Comparison of ENCODE assay signal across 1 cellular context in the genomic region with DNA sequence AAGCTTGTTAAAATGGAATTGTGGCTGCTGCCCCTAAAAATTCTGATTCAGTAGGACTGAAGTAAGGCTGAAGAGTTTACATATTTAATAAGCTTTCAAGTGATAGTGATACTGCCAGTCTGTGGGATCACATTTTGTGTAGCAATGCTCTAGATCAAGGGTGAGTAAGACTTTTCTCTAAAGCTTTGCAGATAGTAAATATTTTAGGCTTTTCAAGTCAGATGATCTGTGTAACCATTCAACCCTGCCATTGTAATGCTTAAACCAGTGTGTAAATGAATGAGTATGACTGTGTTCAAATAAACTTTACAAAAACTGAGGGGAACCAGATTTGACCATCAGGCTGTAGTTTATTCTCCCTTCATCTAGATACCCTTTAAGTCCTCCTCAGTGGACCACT.
TF ChIP-seq lines count a peak whose summit lies in the region.

No MANE protein-coding gene starts in this region.

TF ChIP-seq in SK-N-SH treated with all-trans-retinoic acid at 6 μM for 48 hours, 23 proteins besides CTCF, POLR2A, EP300 and RAD21 (continued from another document):
- TF ChIP-seq, protein P1, sequence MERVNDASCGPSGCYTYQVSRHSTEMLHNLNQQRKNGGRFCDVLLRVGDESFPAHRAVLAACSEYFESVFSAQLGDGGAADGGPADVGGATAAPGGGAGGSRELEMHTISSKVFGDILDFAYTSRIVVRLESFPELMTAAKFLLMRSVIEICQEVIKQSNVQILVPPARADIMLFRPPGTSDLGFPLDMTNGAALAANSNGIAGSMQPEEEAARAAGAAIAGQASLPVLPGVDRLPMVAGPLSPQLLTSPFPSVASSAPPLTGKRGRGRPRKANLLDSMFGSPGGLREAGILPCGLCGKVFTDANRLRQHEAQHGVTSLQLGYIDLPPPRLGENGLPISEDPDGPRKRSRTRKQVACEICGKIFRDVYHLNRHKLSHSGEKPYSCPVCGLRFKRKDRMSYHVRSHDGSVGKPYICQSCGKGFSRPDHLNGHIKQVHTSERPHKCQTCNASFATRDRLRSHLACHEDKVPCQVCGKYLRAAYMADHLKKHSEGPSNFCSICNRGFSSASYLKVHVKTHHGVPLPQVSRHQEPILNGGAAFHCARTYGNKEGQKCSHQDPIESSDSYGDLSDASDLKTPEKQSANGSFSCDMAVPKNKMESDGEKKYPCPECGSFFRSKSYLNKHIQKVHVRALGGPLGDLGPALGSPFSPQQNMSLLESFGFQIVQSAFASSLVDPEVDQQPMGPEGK (CRISPR knock-in tag; IDR thresholded peaks at IDR 0.05; ENCODE audit: borderline replicate concordance) = no peak
- TF ChIP-seq OSR1 (CRISPR knock-in tag; IDR thresholded peaks at IDR 0.05) (no peak), ZFP3 (CRISPR knock-in tag; IDR thresholded peaks at IDR 0.05) (no peak), TOX (CRISPR knock-in tag; IDR thresholded peaks at IDR 0.05; ENCODE audit: borderline replicate concordance) (no peak), ZFP30 (CRISPR knock-in tag; IDR thresholded peaks at IDR 0.05) (no peak), ZNF565 (CRISPR knock-in tag; conservative IDR thresholded peaks at IDR 0.05; ENCODE audit: low read depth) (no peak), TCF4 (CRISPR knock-in tag; IDR thresholded peaks at IDR 0.05; ENCODE audit: borderline replicate concordance) (no peak), BACH2 (CRISPR knock-in tag; IDR thresholded peaks at IDR 0.05; ENCODE audit: borderline replicate concordance) (no peak)
